8 cellular contexts compared by ENCODE assay signal in genomic region chr12:108635201-108635996, GRCh38. TPM values are rescaled to one million over a fixed set of nuclear protein-coding genes. Genes with fewer than 3 reads are reported as not detected.
DNase-seq lines count a peak whose midpoint lies in the region; ATAC-seq lines count a peak whose summit lies in the region.

No MANE protein-coding gene starts in this region.

- ATAC-seq in HG02642 (IDR thresholded peaks at IDR 0.05; ENCODE audit: poor library complexity, unreplicated experiment): peak; percentile 45
- peak; percentile 25 to 50 for ATAC-seq in activated naive CD4-positive, alpha-beta T cell treated with anti-CD3 and anti-CD28 coated beads, Interleukin-2, amount 50 U/mL, for 72 hours

- H3K36me3 Mint-ChIP-seq in activated naive CD4-positive, alpha-beta T cell treated with anti-CD3 and anti-CD28 coated beads, Interleukin-2, amount 50 U/mL, for 72 hours: peaks cover 18 to 21% of the 10 kb centered on the region in 2 donors

- DNase-seq in activated CD8-positive, alpha-beta memory T cell treated with anti-CD3 and anti-CD28 coated beads for 24 hours: peak; percentile 83
- DNase-seq in activated CD8-positive, alpha-beta memory T cell treated with anti-CD3 and anti-CD28 coated beads, Interleukin-2, amount 50 U/mL, for 48 hours: no peak
- DNase-seq in NAMALWA (ENCODE audit: low spot score): peak; percentile 98
- DNase-seq in activated naive CD4-positive, alpha-beta T cell treated with anti-CD3 and anti-CD28 coated beads, Interleukin-2, amount 50 U/mL, for 72 hours (ENCODE audit: low spot score in 2 of 2): peak in 1 of 2 donors; percentile 55
- DNase-seq in NCI-H446 (lab: John Stamatoyannopoulos, UW): no peak
- no peak for DNase-seq in NCI-H1694 (lab: John Stamatoyannopoulos, UW)

- H3K9me3 Mint-ChIP-seq in activated naive CD4-positive, alpha-beta T cell treated with anti-CD3 and anti-CD28 coated beads, Interleukin-2, amount 50 U/mL, for 72 hours: peaks cover 0 to 3% of the 10 kb centered on the region in 2 donors

- H3K27ac ChIP-seq in skin epidermis: peak overlapping the region in 18 of 21 experiments; percentile 7 to 97 (median 78)

- H3K27ac Mint-ChIP-seq in activated naive CD4-positive, alpha-beta T cell treated with anti-CD3 and anti-CD28 coated beads, Interleukin-2, amount 50 U/mL, for 72 hours: peak overlapping the region; percentile 91 to 98

- peak overlapping the region in 1 of 7 experiments; percentile 2 for H3K4me3 ChIP-seq in skin epidermis

RNA-seq across cellular contexts. Expression of gene SELPLG, which starts 1.7 kb away (rescaled TPM):
- total RNA-seq in activated naive CD4-positive, alpha-beta T cell treated with anti-CD3 and anti-CD28 coated beads, Interleukin-2, amount 50 U/mL, for 72 hours: 10 to 100 TPM; 30.0 to 35.9 TPM

RNA-seq across cellular contexts. Expression of gene TMEM119, which starts 37.5 kb away (rescaled TPM):
- total RNA-seq in activated naive CD4-positive, alpha-beta T cell treated with anti-CD3 and anti-CD28 coated beads, Interleukin-2, amount 50 U/mL, for 72 hours: under 1 TPM in 1 of 2 donors, not detected in 1; 0.09 TPM

Comparison
In these comparisons a context has a peak if more than half of its experiments do, and no peak if none do; other contexts are left out.
1. DNase-seq: peak in activated CD8-positive, alpha-beta memory T cell treated with anti-CD3 and anti-CD28 coated beads for 24 hours (single experiment) and NAMALWA (single experiment); none in activated CD8-positive, alpha-beta memory T cell treated with anti-CD3 and anti-CD28 coated beads, Interleukin-2, amount 50 U/mL, for 48 hours (single experiment), NCI-H446 (0 of 2) and NCI-H1694 (single experiment).